Comparison of ENCODE assay signal across 9 cellular contexts in genomic region chr7:78039791-78040776, GRCh38.
DNase-seq lines count a peak whose midpoint lies in the region; ATAC-seq and TF ChIP-seq lines count a peak whose summit lies in the region.
"Had no signal": no experiment of that assay in that cellular context is flagged by ENCODE, and none has a peak within 500 bp of the region (broad histone marks: within the 10 kb centered on the region; RNA-seq: fewer than 3 reads in every experiment).

No MANE protein-coding gene starts in this region.

- H3K27me3 ChIP-seq in CD8-positive, alpha-beta memory T cell (ENCODE audit: insufficient read depth, low read length, poor library complexity, severe bottlenecking), result peaks cover 3% of the 10 kb centered on the region
- H3K27me3 ChIP-seq in esophagus muscularis mucosa, result no peaks in the 10 kb centered on the region
- H3K27me3 ChIP-seq in gastrocnemius medialis, result no peaks in the 10 kb centered on the region

- peaks cover 0 to 5% (median 2%) of the 10 kb centered on the region in 3 donors for H3K4me1 Mint-ChIP-seq in CD8-positive, alpha-beta memory T cell

- ATAC-seq in GM21367 (IDR thresholded peaks at IDR 0.05; ENCODE audit: unreplicated experiment) (peak; percentile 83), HG03558 (IDR thresholded peaks at IDR 0.05; ENCODE audit: extremely low read depth, unreplicated experiment) (peak; percentile 79), gastrocnemius medialis (no peak)

- no peaks in the 10 kb centered on the region for H3K36me3 Mint-ChIP-seq in CD8-positive, alpha-beta memory T cell

- no peaks in the 10 kb centered on the region for H3K9me3 Mint-ChIP-seq in CD8-positive, alpha-beta memory T cell

- no peak overlapping the region for H3K4me3 ChIP-seq in CD8-positive, alpha-beta memory T cell (ENCODE audit: low read length)
- H3K4me3 ChIP-seq in esophagus muscularis mucosa, result no peak overlapping the region
- H3K4me3 ChIP-seq in gastrocnemius medialis, result no peak overlapping the region

- CTCF ChIA-PET in CD8-positive, alpha-beta memory T cell (lab: Charles Lee), result interaction anchor here (0.7 to 5.5 kb wide), 14 partner anchors 8 to 389 kb away, joined by 3 to 51 read pairs (median 4); no protein-coding TSS in a partner anchor

- intact Hi-C loops in esophagus muscularis mucosa (cut with DNase I) (loop anchor here (5.0 kb wide), 1 partner anchor 98 kb away; no protein-coding TSS in a partner anchor), gastrocnemius medialis (cut with DNase I; ENCODE audit: low total_unique reads) (loop anchor here (1.0 kb wide), 1 partner anchor 20 kb away; no protein-coding TSS in a partner anchor)

- TF ChIP-seq EP300 in esophagus muscularis mucosa (IDR thresholded peaks at IDR 0.05), result no peak

- DNase-seq in CD8-positive, alpha-beta memory T cell, result peak; percentile 20 to 63 (median 30)
- peak; percentile 68 to 70 for DNase-seq in activated CD4-positive, alpha-beta T cell treated with anti-CD3 and anti-CD28 coated beads, Interleukin-2, amount 50 U/mL, for 48 hours
- DNase-seq in esophagus muscularis mucosa (ENCODE audit: extremely low spot score), result no peak
- DNase-seq in gastrocnemius medialis, result no peak
- DNase-seq in NCI-H510A (lab: John Stamatoyannopoulos, UW), result no peak
- DNase-seq in HPDE6-E6E7 (ENCODE audit: extremely low spot score), result no peak

- TF ChIP-seq POLR2A in esophagus muscularis mucosa (IDR thresholded peaks at IDR 0.05; ENCODE audit: low read depth), result no peak
- no peak for TF ChIP-seq POLR2A in gastrocnemius medialis (IDR thresholded peaks at IDR 0.05)

- no peaks in the 10 kb centered on the region for H3K4me1 ChIP-seq in CD8-positive, alpha-beta memory T cell (ENCODE audit: insufficient read depth, low read length)
- H3K4me1 ChIP-seq in esophagus muscularis mucosa (peaks cover 0 to 9% (median 9%) of the 10 kb centered on the region in 4 donors), gastrocnemius medialis (no peaks in the 10 kb centered on the region)

- H3K27ac ChIP-seq in CD8-positive, alpha-beta memory T cell (ENCODE audit: low read depth, low read length), result no peak overlapping the region
- H3K27ac ChIP-seq in esophagus muscularis mucosa (replicated peaks in 1 of 4) (no peak overlapping the region), gastrocnemius medialis (no peak overlapping the region)
- H3K27ac ChIP-seq: KMS-11 had no signal

- WGBS in esophagus muscularis mucosa, result 55% methylated on average over 19 of the region's 40 CpGs

- H3K27ac Mint-ChIP-seq in CD8-positive, alpha-beta memory T cell, result no peak overlapping the region

- POLR2A ChIA-PET in CD8-positive, alpha-beta memory T cell (lab: Charles Lee), result interaction anchor here (1.7 kb wide), 1 partner anchor 19 kb away, joined by 4 read pairs; no protein-coding TSS in a partner anchor

- no peaks in the 10 kb centered on the region for H3K9me3 ChIP-seq in CD8-positive, alpha-beta memory T cell (ENCODE audit: low read length)
- no peaks in the 10 kb centered on the region for H3K9me3 ChIP-seq in esophagus muscularis mucosa
- no peaks in the 10 kb centered on the region for H3K9me3 ChIP-seq in gastrocnemius medialis

- in situ Hi-C loops in gastrocnemius medialis (cut with MboI; ENCODE audit: low sequenced_read_pairs in 4 of 4), result no loop called here

- no peak overlapping the region for H3K4me3 Mint-ChIP-seq in CD8-positive, alpha-beta memory T cell

- TF ChIP-seq CTCF in esophagus muscularis mucosa (IDR thresholded peaks at IDR 0.05) (peak; percentile 67 to 82 (median 69)), gastrocnemius medialis (IDR thresholded peaks at IDR 0.05 in 4 of 5, conservative IDR thresholded peaks at IDR 0.05 in 1 of 5) (peak; percentile 35 to 72 (median 58))

- H3K27me3 Mint-ChIP-seq in CD8-positive, alpha-beta memory T cell, result peaks cover 6 to 32% of the 10 kb centered on the region in 2 donors

- H3K36me3 ChIP-seq in CD8-positive, alpha-beta memory T cell (ENCODE audit: insufficient read depth, low read length), result no peaks in the 10 kb centered on the region
- no peaks in the 10 kb centered on the region for H3K36me3 ChIP-seq in esophagus muscularis mucosa
- H3K36me3 ChIP-seq in gastrocnemius medialis, result no peaks in the 10 kb centered on the region

Comparison
In these comparisons a context has a peak if more than half of its experiments do, and no peak if none do; other contexts are left out.
1. DNase-seq: peak in CD8-positive, alpha-beta memory T cell (5 of 5) and activated CD4-positive, alpha-beta T cell treated with anti-CD3 and anti-CD28 coated beads, Interleukin-2, amount 50 U/mL, for 48 hours (2 of 2); none in esophagus muscularis mucosa (single experiment), gastrocnemius medialis (0 of 2), NCI-H510A (single experiment) and HPDE6-E6E7 (single experiment).
2. ATAC-seq: peak in GM21367 (single experiment) and HG03558 (single experiment); none in gastrocnemius medialis (0 of 2).